Comparison of ENCODE assay signal across 29 cellular contexts in the genomic region with DNA sequence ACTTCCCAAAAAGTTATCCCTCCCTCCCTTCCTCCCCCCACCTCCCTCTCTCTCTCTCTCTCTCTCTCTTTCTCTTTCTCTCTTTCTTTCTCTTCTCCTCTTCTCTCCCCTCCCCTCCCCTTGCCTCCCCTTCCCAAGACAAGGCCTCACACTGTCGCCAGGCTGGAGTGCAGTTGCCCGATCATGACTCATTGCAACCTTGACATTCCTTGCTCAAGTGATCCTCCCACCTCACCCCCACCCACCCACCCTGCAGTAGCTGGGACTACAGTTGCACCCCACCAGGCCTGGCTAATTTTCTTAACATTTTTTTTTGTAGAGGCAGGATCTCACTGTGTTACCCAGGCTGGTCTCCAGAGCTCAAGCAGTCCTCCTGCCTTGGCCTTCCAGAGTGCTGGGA. TPM values are rescaled to one million over a fixed set of nuclear protein-coding genes. Genes with fewer than 3 reads are reported as not detected.
A peak's percentile ranks its signal among the peaks of the same experiment; 100 is the strongest.
DNase-seq lines count a peak whose midpoint lies in the region; ATAC-seq and TF ChIP-seq lines count a peak whose summit lies in the region.
"Had no signal": no experiment of that assay in that cellular context is flagged by ENCODE, and none has a peak within 500 bp of the region (broad histone marks: within the 10 kb centered on the region; RNA-seq: fewer than 3 reads in every experiment).

No MANE protein-coding gene starts in this region.

- no peaks in the 10 kb centered on the region for H3K9me3 Mint-ChIP-seq in endodermal cell
- H3K9me3 Mint-ChIP-seq: activated naive CD4-positive, alpha-beta T cell treated with anti-CD3 and anti-CD28 coated beads for 36 hours; CD8-positive, alpha-beta memory T cell; natural killer cell treated with Interleukin-12 subunit alpha and Interleukin-12 subunit beta and Interleukin-15 and Interleukin-18, amount 100 ng/mL, for 72 hours; T-helper 2 cell treated with Interferon-gamma antibody and Interleukin-4, amounts not matched to agents 5 μg/mL and 100 μg/mL, for 36 hours had no signal

- no peaks in the 10 kb centered on the region for H3K4me1 Mint-ChIP-seq in endodermal cell
- H3K4me1 Mint-ChIP-seq: CD8-positive, alpha-beta memory T cell had no signal

- no peak overlapping the region for H3K27ac ChIP-seq in endodermal cell (ENCODE audit: low read depth, low read length)
- H3K27ac ChIP-seq: brain microvascular endothelial cell, lower lobe of right lung, prostate gland, tibial nerve had no signal

- no peak for ATAC-seq in HG02852 (IDR thresholded peaks at IDR 0.05; ENCODE audit: unreplicated experiment)
- ATAC-seq: activated CD8-positive, alpha-beta T cell treated with anti-CD3 and anti-CD28 coated beads, Interleukin-2, amount 10 ng/mL, durations not matched to agents 7 days and 5 days; lower lobe of right lung; mucosa of descending colon; natural killer cell treated with Interleukin-12 subunit alpha and Interleukin-12 subunit beta and Interleukin-15 and Interleukin-18, amount 100 ng/mL, for 72 hours; Panc1 had no signal

- no peaks in the 10 kb centered on the region for H3K9me3 ChIP-seq in endodermal cell (ENCODE audit: control insufficient read depth, low read length)
- H3K9me3 ChIP-seq: lower lobe of right lung, MG63, mucosa of descending colon, prostate gland, tibial nerve had no signal

- no peak overlapping the region for H3K4me3 ChIP-seq in NB4 (ENCODE audit: low read depth, low read length)
- H3K4me3 ChIP-seq in endodermal cell (ENCODE audit: low read length), result no peak overlapping the region
- H3K4me3 ChIP-seq: lower lobe of right lung, MG63, mucosa of descending colon, prostate gland, tibial nerve had no signal

- H3K27me3 Mint-ChIP-seq in endodermal cell (ENCODE audit: insufficient read depth), result no peaks in the 10 kb centered on the region
- H3K27me3 Mint-ChIP-seq: CD8-positive, alpha-beta memory T cell; natural killer cell treated with Interleukin-12 subunit alpha and Interleukin-12 subunit beta and Interleukin-15 and Interleukin-18, amount 100 ng/mL, for 72 hours had no signal

- in situ Hi-C loops in GM13976 (cut with MboI; ENCODE audit: low sequenced_read_pairs, unreplicated experiment), result no loop called here

- no peaks in the 10 kb centered on the region for H3K4me1 ChIP-seq in endodermal cell (ENCODE audit: control insufficient read depth, insufficient read depth, low read length)
- H3K4me1 ChIP-seq: lower lobe of right lung, prostate gland, tibial nerve had no signal

- H3K9ac ChIP-seq in endodermal cell (ENCODE audit: extremely low read depth, low read length, poor library complexity, severe bottlenecking), result no peak overlapping the region

- no peak for TF ChIP-seq CTCF in NB4 (IDR thresholded peaks at IDR 0.05; ENCODE audit: low read depth, low read length)
- no peak for TF ChIP-seq CTCF in endodermal cell (conservative IDR thresholded peaks at IDR 0.05)
- no peak for TF ChIP-seq CTCF in GM13976 (IDR thresholded peaks at IDR 0.05; ENCODE audit: borderline replicate concordance, control extremely low read depth, extremely low read depth, insufficient read depth, missing control alignments)

- no peak for TF ChIP-seq POLR2A in NB4 (IDR thresholded peaks at IDR 0.05; ENCODE audit: extremely low read depth, insufficient read length)

- peaks cover 27% of the 10 kb centered on the region for H3K36me3 ChIP-seq in endodermal cell (ENCODE audit: control insufficient read depth, insufficient read depth, low read length)
- H3K36me3 ChIP-seq: brain microvascular endothelial cell, MG63 had no signal

- H3K4me3 Mint-ChIP-seq in endodermal cell, result no peak overlapping the region
- H3K4me3 Mint-ChIP-seq: activated CD8-positive, alpha-beta T cell treated with anti-CD3 and anti-CD28 coated beads, Interleukin-2, amount 10 ng/mL, durations not matched to agents 7 days and 5 days; activated naive CD4-positive, alpha-beta T cell treated with anti-CD3 and anti-CD28 coated beads for 36 hours; CD8-positive, alpha-beta memory T cell; natural killer cell treated with Interleukin-12 subunit alpha and Interleukin-12 subunit beta and Interleukin-15 and Interleukin-18, amount 100 ng/mL, for 72 hours; T-helper 2 cell treated with Interferon-gamma antibody and Interleukin-4, amounts not matched to agents 5 μg/mL and 100 μg/mL, for 36 hours had no signal

- H3K36me3 Mint-ChIP-seq in endodermal cell (ENCODE audit: low read depth), result peaks cover 20% of the 10 kb centered on the region
- H3K36me3 Mint-ChIP-seq: natural killer cell treated with Interleukin-12 subunit alpha and Interleukin-12 subunit beta and Interleukin-15 and Interleukin-18, amount 100 ng/mL, for 72 hours had no signal

- H3K27ac Mint-ChIP-seq in endodermal cell, result no peak overlapping the region
- H3K27ac Mint-ChIP-seq: activated CD8-positive, alpha-beta T cell treated with anti-CD3 and anti-CD28 coated beads, Interleukin-2, amount 10 ng/mL, durations not matched to agents 7 days and 5 days; activated naive CD4-positive, alpha-beta T cell treated with anti-CD3 and anti-CD28 coated beads for 36 hours; CD8-positive, alpha-beta memory T cell; natural killer cell treated with Interleukin-12 subunit alpha and Interleukin-12 subunit beta and Interleukin-15 and Interleukin-18, amount 100 ng/mL, for 72 hours; T-helper 2 cell treated with Interferon-gamma antibody and Interleukin-4, amounts not matched to agents 5 μg/mL and 100 μg/mL, for 36 hours had no signal

- DNase-seq in ELR (ENCODE audit: low read depth) (peak; percentile 25), NB4 (ENCODE audit: low read depth) (peak; percentile 11), endodermal cell (peak; percentile 84), left kidney (ENCODE audit: low read depth, low spot score) (peak; percentile 17), GM13976 (ENCODE audit: low spot score) (no peak), NCI-H748 treated with DMSO at 0.1 percent for 48 hours (lab: John Stamatoyannopoulos, UW) (no peak), DMS 273 treated with DMSO at 0.1 percent for 48 hours (lab: John Stamatoyannopoulos, UW) (no peak)
- DNase-seq: activated CD4-positive, alpha-beta T cell treated with anti-CD3 and anti-CD28 coated beads for 4 hours; activated CD8-positive, alpha-beta T cell treated with anti-CD3 and anti-CD28 coated beads, Interleukin-2, amount 10 ng/mL, durations not matched to agents 7 days and 5 days; activated naive CD4-positive, alpha-beta T cell treated with anti-CD3 and anti-CD28 coated beads for 36 hours; brain microvascular endothelial cell; CD8-positive, alpha-beta memory T cell; hypothalamus; KBM-7; kidney glomerular epithelial cell; lower lobe of right lung; MG63; mucosa of descending colon; NCI-H2081; NCI-H524 treated with DMSO at 0.1 percent for 48 hours; occipital lobe; SIG-M5; stimulated activated CD4-positive, alpha-beta T cell treated with anti-CD3 and anti-CD28 coated beads, Interleukin-4, amount 100 ng/mL, for 24 hours had no signal

- no peaks in the 10 kb centered on the region for H3K27me3 ChIP-seq in endodermal cell (ENCODE audit: control insufficient read depth, insufficient read depth, low read length, poor library complexity, severe bottlenecking)
- H3K27me3 ChIP-seq: brain microvascular endothelial cell, MG63, tibial nerve had no signal

- 73% methylated on average over 2 of the region's 2 CpGs; no CpG with 5 or more reads in 1 of the 2 experiments for WGBS in endodermal cell (ENCODE audit: insufficient coverage in 1 of 2, insufficient read length in 1 of 2), 2 experiments

RNA-seq across cellular contexts. Expression of a gene that starts 32.8 kb away (rescaled TPM):
- 10 to 100 TPM; 37.2 to 41.6 TPM for total RNA-seq in endodermal cell
- 14.3 TPM for polyA plus RNA-seq in endodermal cell (2013, experiment 1 of 2)
- polyA plus RNA-seq in endodermal cell (2013, experiment 2 of 2), result 14.9 TPM

Comparison
In these comparisons a context has a peak if more than half of its experiments do, and no peak if none do; other contexts are left out.
1. DNase-seq: peak in ELR (single experiment), NB4 (single experiment), endodermal cell (single experiment) and left kidney (single experiment); none in GM13976 (single experiment), NCI-H748 treated with DMSO at 0.1 percent for 48 hours (single experiment) and DMS 273 treated with DMSO at 0.1 percent for 48 hours (single experiment).